In genomic region chr18:14958701-14959100, GRCh38 we compare ENCODE assay signal across 31 cellular contexts.
"Had no signal": no experiment of that assay in that cellular context is flagged by ENCODE, and none has a peak within 500 bp of the region (broad histone marks: within the 10 kb centered on the region; RNA-seq: fewer than 3 reads in every experiment).

No MANE protein-coding gene starts in this region.

- H3K36me3 ChIP-seq: neural progenitor cell, ovary, right lobe of liver, sigmoid colon, spleen, suprapubic skin, tibial artery, transverse colon, upper lobe of left lung, uterus had no signal

- H3K27me3 Mint-ChIP-seq: naive B cell; natural killer cell treated with Interleukin-12 subunit alpha and Interleukin-12 subunit beta and Interleukin-15 and Interleukin-18, amount 100 ng/mL, for 72 hours; progenitor cell of endocrine pancreas; stimulated activated memory B cell treated with anti-CD40 and anti-IgM and Interleukin-4, amounts not matched to agents 10 μg/mL and 1 μg/mL and 100 μg/mL, for 72 hours; stimulated activated naive CD8-positive, alpha-beta T cell treated with anti-CD3 and anti-CD28 coated beads, Interleukin-15, amount 100 ng/mL, for 72 hours had no signal

- H3K4me2 ChIP-seq: neural progenitor cell, smooth muscle cell had no signal

- ATAC-seq: naive thymus-derived CD8-positive, alpha-beta T cell; natural killer cell treated with Interleukin-12 subunit alpha and Interleukin-12 subunit beta and Interleukin-15 and Interleukin-18, amount 100 ng/mL, for 72 hours; psoas muscle; right cardiac atrium; right lobe of liver; stimulated activated memory B cell treated with anti-CD40 and anti-IgM and Interleukin-4, amounts not matched to agents 10 μg/mL and 1 μg/mL and 100 μg/mL, for 72 hours; stimulated activated naive CD8-positive, alpha-beta T cell treated with anti-CD3 and anti-CD28 coated beads, Interleukin-15, amount 100 ng/mL, for 72 hours; stimulated activated naive CD8-positive, alpha-beta T cell treated with anti-CD3 and anti-CD28 coated beads, Interleukin-15, Interleukin-2, amounts not matched to agents 100 U/mL and 50 U/mL, for 24 hours had no signal

- H3K4me3 Mint-ChIP-seq: naive B cell; naive thymus-derived CD8-positive, alpha-beta T cell; natural killer cell treated with Interleukin-12 subunit alpha and Interleukin-12 subunit beta and Interleukin-15 and Interleukin-18, amount 100 ng/mL, for 72 hours; neural progenitor cell; stimulated activated memory B cell treated with anti-CD40 and anti-IgM and Interleukin-4, amounts not matched to agents 10 μg/mL and 1 μg/mL and 100 μg/mL, for 72 hours; stimulated activated naive CD8-positive, alpha-beta T cell treated with anti-CD3 and anti-CD28 coated beads, Interleukin-15, amount 100 ng/mL, for 72 hours had no signal

- DNase-seq: naive B cell; naive thymus-derived CD8-positive, alpha-beta T cell; occipital lobe; ovary; posterior cingulate gyrus; psoas muscle; right cardiac atrium; right lobe of liver; sigmoid colon; spleen; stimulated activated CD4-positive, alpha-beta T cell treated with anti-CD3 and anti-CD28 coated beads, Interleukin-12 subunit alpha, Interleukin-12 subunit beta, amount 100 ng/mL, for 4 hours; stimulated activated CD4-positive, alpha-beta T cell treated with anti-CD3 and anti-CD28 coated beads, Interleukin-1b, Interleukin-23, amount 100 ng/mL, for 48 hours; stimulated activated CD4-positive, alpha-beta T cell treated with anti-CD3 and anti-CD28 coated beads, Interleukin-4, amount 100 ng/mL, for 1 hour; stimulated activated CD4-positive, alpha-beta T cell treated with anti-CD3 and anti-CD28 coated beads, Interleukin-4, amount 100 ng/mL, for 4 hours; stimulated activated CD8-positive, alpha-beta memory T cell treated with anti-CD3 and anti-CD28 coated beads, Interleukin-4, amount 100 ng/mL, for 48 hours; stimulated activated naive CD4-positive, alpha-beta T cell; stimulated activated naive CD8-positive, alpha-beta T cell treated with anti-CD3 and anti-CD28 coated beads, Interleukin-15, amount 100 ng/mL, for 72 hours; stimulated activated naive CD8-positive, alpha-beta T cell treated with anti-CD3 and anti-CD28 coated beads, Interleukin-15, Interleukin-2, amounts not matched to agents 100 U/mL and 50 U/mL, for 24 hours; substantia nigra; testis; tibial artery; transverse colon; upper lobe of left lung; uterus had no signal

- H3K27ac Mint-ChIP-seq: naive B cell; naive thymus-derived CD8-positive, alpha-beta T cell; natural killer cell treated with Interleukin-12 subunit alpha and Interleukin-12 subunit beta and Interleukin-15 and Interleukin-18, amount 100 ng/mL, for 72 hours; neural progenitor cell; progenitor cell of endocrine pancreas; stimulated activated memory B cell treated with anti-CD40 and anti-IgM and Interleukin-4, amounts not matched to agents 10 μg/mL and 1 μg/mL and 100 μg/mL, for 72 hours; stimulated activated naive CD8-positive, alpha-beta T cell treated with anti-CD3 and anti-CD28 coated beads, Interleukin-15, amount 100 ng/mL, for 72 hours had no signal

- H3K27ac ChIP-seq: neural progenitor cell, ovary, parathyroid adenoma, psoas muscle, right lobe of liver, sigmoid colon, spleen, suprapubic skin, testis, tibial artery, transverse colon, upper lobe of left lung, uterus had no signal

- H3K4me1 ChIP-seq: neural progenitor cell, parathyroid adenoma, psoas muscle, right lobe of liver, sigmoid colon, spleen, suprapubic skin, testis, tibial artery, transverse colon, upper lobe of left lung, uterus had no signal

- H3K79me2 ChIP-seq: parathyroid adenoma had no signal

- H3K4me1 Mint-ChIP-seq: naive B cell; naive thymus-derived CD8-positive, alpha-beta T cell; neural progenitor cell; stimulated activated memory B cell treated with anti-CD40 and anti-IgM and Interleukin-4, amounts not matched to agents 10 μg/mL and 1 μg/mL and 100 μg/mL, for 72 hours; stimulated activated naive CD8-positive, alpha-beta T cell treated with anti-CD3 and anti-CD28 coated beads, Interleukin-15, amount 100 ng/mL, for 72 hours had no signal

- H3K9me3 Mint-ChIP-seq: natural killer cell treated with Interleukin-12 subunit alpha and Interleukin-12 subunit beta and Interleukin-15 and Interleukin-18, amount 100 ng/mL, for 72 hours had no signal

- H3K36me3 Mint-ChIP-seq: naive B cell; neural progenitor cell; stimulated activated memory B cell treated with anti-CD40 and anti-IgM and Interleukin-4, amounts not matched to agents 10 μg/mL and 1 μg/mL and 100 μg/mL, for 72 hours had no signal

- H3K4me3 ChIP-seq: neural progenitor cell, ovary, psoas muscle, right lobe of liver, sigmoid colon, smooth muscle cell, spleen, suprapubic skin, testis, tibial artery, transverse colon, upper lobe of left lung, uterus had no signal

- H2AFZ ChIP-seq: neural progenitor cell, parathyroid adenoma had no signal

- H3K9ac ChIP-seq: neural progenitor cell, parathyroid adenoma had no signal

- H3K27me3 ChIP-seq: neural progenitor cell, ovary, right lobe of liver, sigmoid colon, spleen, suprapubic skin, testis, tibial artery, transverse colon, upper lobe of left lung, uterus had no signal

- H3K9me3 ChIP-seq: ovary, psoas muscle, suprapubic skin, testis, upper lobe of left lung, uterus had no signal
